8 cellular contexts compared by ENCODE assay signal in genomic region chr19:34172661-34173144, GRCh38. TPM values are rescaled to one million over a fixed set of nuclear protein-coding genes. Genes with fewer than 3 reads are reported as not detected.
DNase-seq lines count a peak whose midpoint lies in the region; ATAC-seq, FAIRE-seq and TF ChIP-seq lines count a peak whose summit lies in the region.

No MANE protein-coding gene starts in this region.

- H3K36me3 Mint-ChIP-seq in neural crest cell (ENCODE audit: low read depth): peaks cover 5% of the 10 kb centered on the region

- intact Hi-C loops in esophagus squamous epithelium (cut with DNase I): no loop called here

- no peaks in the 10 kb centered on the region for H3K27me3 ChIP-seq in esophagus squamous epithelium

- DNase-seq in AG09309 (ENCODE audit: low read depth) (no peak), esophagus squamous epithelium (lab: John Stamatoyannopoulos, UW) (no peak), neural crest cell (ENCODE audit: low read depth, low spot score) (peak; percentile 16), D721Med (ENCODE audit: insufficient read length, low spot score) (no peak), NCI-H1436 treated with DMSO at 0.1 percent for 48 hours (lab: John Stamatoyannopoulos, UW) (no peak)

- ATAC-seq in GM18909 (IDR thresholded peaks at IDR 0.05; ENCODE audit: poor library complexity, unreplicated experiment) (peak; percentile 31), HG03108 (IDR thresholded peaks at IDR 0.05; ENCODE audit: unreplicated experiment) (peak; percentile 19)

- TF ChIP-seq POLR2A in esophagus squamous epithelium (IDR thresholded peaks at IDR 0.05): no peak

- H3K4me1 ChIP-seq in esophagus squamous epithelium: peaks cover 8 to 56% (median 34%) of the 10 kb centered on the region in 3 donors

- H3K36me3 ChIP-seq in esophagus squamous epithelium: no peaks in the 10 kb centered on the region

- peak overlapping the region; percentile 95 for H3K27ac Mint-ChIP-seq in neural crest cell (ENCODE audit: unreplicated experiment)

- 0% methylated on average over 3 to 10 of the region's 55 CpGs for WGBS in esophagus squamous epithelium, 2 donors

- TF ChIP-seq CTCF in AG09309 (IDR thresholded peaks at IDR 0.05; ENCODE audit: control insufficient read depth, insufficient read depth, low read depth, low read length, missing control alignments): no peak
- TF ChIP-seq CTCF in VCaP (conservative IDR thresholded peaks at IDR 0.05): no peak
- TF ChIP-seq CTCF in esophagus squamous epithelium (IDR thresholded peaks at IDR 0.05): no peak
- no peak for TF ChIP-seq CTCF in neural crest cell (conservative IDR thresholded peaks at IDR 0.05)
- TF ChIP-seq CTCF in D721Med (IDR thresholded peaks at IDR 0.05; ENCODE audit: insufficient read depth, missing control alignments): no peak

- H3K27ac ChIP-seq in VCaP (peak overlapping the region; percentile 100), esophagus squamous epithelium (peak overlapping the region; percentile 98 to 100 (median 100))

- H3K9me3 Mint-ChIP-seq in neural crest cell: no peaks in the 10 kb centered on the region

- no peaks in the 10 kb centered on the region for H3K27me3 Mint-ChIP-seq in neural crest cell (ENCODE audit: low read depth)

- no peak for FAIRE-seq in D721Med (lab: Jason Lieb, UNC)

- H3K4me1 Mint-ChIP-seq in neural crest cell: peaks cover 39% of the 10 kb centered on the region

- no peaks in the 10 kb centered on the region for H3K9me3 ChIP-seq in esophagus squamous epithelium

- H3K4me3 ChIP-seq in AG09309 (ENCODE audit: control insufficient read depth, low read depth, low read length): peak overlapping the region; percentile 81
- H3K4me3 ChIP-seq in esophagus squamous epithelium: peak overlapping the region; percentile 85 to 98 (median 94)

- H3K4me3 Mint-ChIP-seq in neural crest cell: peak overlapping the region; percentile 94

RNA-seq across cellular contexts. Expression of gene LSM14A, which starts 0.4 kb away (rescaled TPM):
- total RNA-seq in esophagus squamous epithelium (100 to 1,000 TPM in 1 of 4 donors, 10 to 100 TPM in 3; 51.5 to 110 (median 62.9) TPM), neural crest cell (141 and 153 TPM in 2 replicates)
